Comparison of ENCODE assay signal across 9 cellular contexts in the genomic region with DNA sequence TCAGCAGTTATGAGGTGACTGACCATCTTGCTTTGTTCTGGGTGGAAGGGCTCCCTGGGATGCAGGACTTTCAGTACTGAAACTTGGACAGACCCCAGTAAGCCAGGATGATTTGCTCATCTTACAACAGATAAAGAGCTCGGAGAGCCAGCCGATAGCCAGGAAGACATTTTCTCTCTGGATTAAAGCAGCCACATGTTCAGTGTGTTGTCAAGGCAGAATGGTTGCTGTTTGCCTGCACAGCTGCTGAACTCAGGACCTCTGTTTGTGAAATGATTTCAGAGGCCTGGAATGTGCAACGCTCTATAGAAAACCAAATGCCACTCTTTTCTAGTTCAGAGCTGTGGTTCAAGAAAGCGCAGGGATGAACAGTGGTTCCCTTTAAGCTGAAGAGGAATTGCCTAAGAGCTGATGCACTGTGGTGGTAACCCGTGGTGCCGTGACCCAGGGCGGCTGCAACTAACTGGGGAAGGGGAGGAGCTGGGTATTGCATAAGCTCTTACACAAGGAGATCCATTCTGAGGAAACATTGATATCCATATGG. TPM values are rescaled to one million over a fixed set of nuclear protein-coding genes. Genes with fewer than 3 reads are reported as not detected.
DNase-seq lines count a peak whose midpoint lies in the region; ATAC-seq and TF ChIP-seq lines count a peak whose summit lies in the region.
"Had no signal": no experiment of that assay in that cellular context is flagged by ENCODE, and none has a peak within 500 bp of the region (broad histone marks: within the 10 kb centered on the region; RNA-seq: fewer than 3 reads in every experiment).

No MANE protein-coding gene starts in this region.

- no peaks in the 10 kb centered on the region for H3K79me2 ChIP-seq in GM23248 (ENCODE audit: insufficient read depth)

- H3K9ac ChIP-seq in GM23248 = peak overlapping the region; percentile 58
- H3K9ac ChIP-seq in adipocyte (ENCODE audit: low read length) = peak overlapping the region; percentile 65
- peak overlapping the region; percentile 19 for H3K9ac ChIP-seq in skeletal muscle satellite cell (ENCODE audit: low read depth, low read length)

- H3K4me3 ChIP-seq in GM23248 = peak overlapping the region; percentile 22; the same call in 1 of the 2 replicates
- peak overlapping the region; percentile 41 for H3K4me3 ChIP-seq in adipocyte (ENCODE audit: low read length)
- no peak overlapping the region for H3K4me3 ChIP-seq in skeletal muscle satellite cell (ENCODE audit: low read length)

- H3K9me2 ChIP-seq in GM23248 (ENCODE audit: insufficient read depth) = no peaks in the 10 kb centered on the region

- H3K4me3 Mint-ChIP-seq in nephron progenitor cell = no peak overlapping the region

- ATAC-seq in GM21619 (IDR thresholded peaks at IDR 0.05; ENCODE audit: unreplicated experiment) (no peak), GM21717 (IDR thresholded peaks at IDR 0.05; ENCODE audit: unreplicated experiment) (no peak)

- no peak overlapping the region for H3K27ac Mint-ChIP-seq in nephron progenitor cell

- 13 to 15% methylated on average over 7 of the region's 7 CpGs for WGBS in GM23248 (ENCODE audit: low coverage in 1 of 2, low lambda C conversion rate in 2 of 2, missing lambda C conversion rate in 2 of 2), 2 experiments

- peak overlapping the region; percentile 56 for H2AFZ ChIP-seq in GM23248

- no peaks in the 10 kb centered on the region for H4K20me1 ChIP-seq in GM23248 (ENCODE audit: insufficient read depth)

- no peaks in the 10 kb centered on the region for H3K9me3 Mint-ChIP-seq in nephron progenitor cell

- H3K36me3 ChIP-seq in GM23248 (ENCODE audit: low read depth) (no peaks in the 10 kb centered on the region), adipocyte (ENCODE audit: control insufficient read depth, insufficient read depth, low read length, severe bottlenecking) (no peaks in the 10 kb centered on the region), skeletal muscle satellite cell (ENCODE audit: insufficient read depth, low read length) (no peaks in the 10 kb centered on the region)

- H3K9me3 ChIP-seq in GM23248 (ENCODE audit: low read depth) (no peaks in the 10 kb centered on the region), adipocyte (ENCODE audit: control insufficient read depth, low read length) (no peaks in the 10 kb centered on the region), skeletal muscle satellite cell (replicated peaks; ENCODE audit: low read length) (no peaks in the 10 kb centered on the region)

- peaks cover 3% of the 10 kb centered on the region for H3K27me3 Mint-ChIP-seq in nephron progenitor cell (ENCODE audit: low read depth, poor library complexity)

- in situ Hi-C loops in GM23248 (cut with MboI) = no loop called here

- H3K4me2 ChIP-seq in GM23248 (ENCODE audit: unreplicated experiment) (peak overlapping the region; percentile 55), skeletal muscle satellite cell (ENCODE audit: low read length) (peak overlapping the region; percentile 32)

- peaks cover 14% of the 10 kb centered on the region for H3K4me1 ChIP-seq in GM23248 (ENCODE audit: insufficient read depth)
- H3K4me1 ChIP-seq in adipocyte (ENCODE audit: control insufficient read depth, insufficient read depth, low read length) = peaks cover 33% of the 10 kb centered on the region
- peaks cover 9% of the 10 kb centered on the region for H3K4me1 ChIP-seq in skeletal muscle satellite cell (ENCODE audit: control insufficient read depth, insufficient read depth, low read length)

- no peak for TF ChIP-seq CTCF in nephron progenitor cell (IDR thresholded peaks at IDR 0.05)

- H3K4me1 Mint-ChIP-seq in nephron progenitor cell = peaks cover 44% of the 10 kb centered on the region

- DNase-seq in GM23248 = peak; percentile 82
- peak; percentile 93 for DNase-seq in adipocyte (ENCODE audit: low read depth)
- peak; percentile 14 for DNase-seq in hepatic stellate cell (ENCODE audit: low spot score)
- DNase-seq in NCI-H748 treated with DMSO at 0.1 percent for 48 hours (lab: John Stamatoyannopoulos, UW) = no peak
- no peak for DNase-seq in nephron progenitor cell

- H3K27me3 ChIP-seq in GM23248 (replicated peaks; ENCODE audit: insufficient read depth) (0 out of 2 replicates have a peak, but pooled peaks cover 1% of the 10 kb centered on the region), adipocyte (replicated peaks; ENCODE audit: control insufficient read depth, insufficient read depth, low read length) (no peaks in the 10 kb centered on the region), skeletal muscle satellite cell (ENCODE audit: control insufficient read depth, insufficient read depth, low read length) (no peaks in the 10 kb centered on the region)

- peak overlapping the region; percentile 72 for H3K27ac ChIP-seq in GM23248

- peaks cover 16% of the 10 kb centered on the region for H3F3A ChIP-seq in GM23248 (ENCODE audit: insufficient read depth)

- H3K36me3 Mint-ChIP-seq in nephron progenitor cell (ENCODE audit: low read depth) = no peaks in the 10 kb centered on the region

RNA-seq across cellular contexts. Expression of a gene that starts 40.7 kb away (rescaled TPM):
- not detected in 2 replicates for total RNA-seq in GM23248 (2014; rRNA removed; shearing (Covaris generic))
- polyA plus RNA-seq in GM23248 (2016; fragmentation: Nextera tagmentation; extraction: Ambion mirVana) = not detected in 2 replicates
- under 0.01 and 15.5 TPM in 2 replicates for total RNA-seq in skeletal muscle satellite cell (2012; rRNA removed)
- total RNA-seq: lung microvascular endothelial cell had no signal

Comparison
In these comparisons a context has a peak if more than half of its experiments do, and no peak if none do; other contexts are left out.
1. DNase-seq: peak in GM23248 (single experiment), adipocyte (single experiment) and hepatic stellate cell (single experiment); none in NCI-H748 treated with DMSO at 0.1 percent for 48 hours (single experiment) and nephron progenitor cell (single experiment).
2. Peak in every context shown above with its lines, with median percentiles within 50 percentile points of each other: H3K9ac ChIP-seq.